ENCODE assay signal across 8 cellular contexts in genomic region chr17:49390548-49391324, GRCh38. TPM values are rescaled to one million over a fixed set of nuclear protein-coding genes. Genes with fewer than 3 reads are reported as not detected.
DNase-seq lines count a peak whose midpoint lies in the region; ATAC-seq and TF ChIP-seq lines count a peak whose summit lies in the region.

No MANE protein-coding gene starts in this region.

- intact Hi-C loops in breast epithelium (cut with DNase I; ENCODE audit: low total_unique reads) (no loop called here), MCF 10A (cut with micrococcal nuclease) (no loop called here), left ventricle myocardium superior (cut with micrococcal nuclease) (no loop called here)

- ATAC-seq in left ventricle myocardium superior (peak; percentile 53), HG03520 (IDR thresholded peaks at IDR 0.05; ENCODE audit: unreplicated experiment) (no peak), HG03457 (IDR thresholded peaks at IDR 0.05; ENCODE audit: unreplicated experiment) (no peak), HG03439 (IDR thresholded peaks at IDR 0.05; ENCODE audit: unreplicated experiment) (no peak)
- ATAC-seq in stimulated activated naive CD8-positive, alpha-beta T cell treated with anti-CD3 and anti-CD28 coated beads, Interleukin-15, amount 100 ng/mL, for 72 hours: peak; percentile 59

- CTCF ChIA-PET in MCF 10A (lab: Yijun Ruan, JAX): interaction anchor here (0.6 to 3.1 kb wide), 4 partner anchors 49 to 99 kb away, joined by 3 to 12 read pairs (median 3); no protein-coding TSS in a partner anchor

- POLR2A ChIA-PET in MCF 10A (lab: Yijun Ruan, JAX): interaction anchor here (0.6 to 1.2 kb wide), 3 partner anchors 30 to 77 kb away, joined by 3 to 5 read pairs (median 3); no protein-coding TSS in a partner anchor

- no peak for TF ChIP-seq POLR2A in breast epithelium (IDR thresholded peaks at IDR 0.05)

- DNase-seq in breast epithelium (ENCODE audit: low spot score in 2 of 2) (no peak), MCF 10A (ENCODE audit: unreplicated experiment) (no peak), left ventricle myocardium superior (peak; percentile 42)
- DNase-seq in T-helper 2 cell treated with Interferon-gamma antibody and Interleukin-4, amounts not matched to agents 5 μg/mL and 100 μg/mL, for 36 hours (ENCODE audit: low spot score): no peak
- DNase-seq in stimulated activated naive CD8-positive, alpha-beta T cell treated with anti-CD3 and anti-CD28 coated beads, Interleukin-15, amount 100 ng/mL, for 72 hours: peak in 1 of 2 donors; percentile 30

- no peaks in the 10 kb centered on the region for H3K9me3 Mint-ChIP-seq in MCF 10A (ENCODE audit: unreplicated experiment)
- no peaks in the 10 kb centered on the region for H3K9me3 Mint-ChIP-seq in T-helper 2 cell treated with Interferon-gamma antibody and Interleukin-4, amounts not matched to agents 5 μg/mL and 100 μg/mL, for 36 hours
- no peaks in the 10 kb centered on the region for H3K9me3 Mint-ChIP-seq in stimulated activated naive CD8-positive, alpha-beta T cell treated with anti-CD3 and anti-CD28 coated beads, Interleukin-15, amount 100 ng/mL, for 72 hours

- no peak for TF ChIP-seq CTCF in breast epithelium (IDR thresholded peaks at IDR 0.05)
- no peak for TF ChIP-seq CTCF in MCF 10A (IDR thresholded peaks at IDR 0.05; ENCODE audit: unreplicated experiment)

- BruUV-seq in MCF 10A (replicated peaks; lab: Mats Ljungman, UMichigan): no TSS peak

- peaks cover 5% of the 10 kb centered on the region for H3K4me1 Mint-ChIP-seq in MCF 10A (ENCODE audit: insufficient read depth, unreplicated experiment)
- peaks cover 53% of the 10 kb centered on the region for H3K4me1 Mint-ChIP-seq in T-helper 2 cell treated with Interferon-gamma antibody and Interleukin-4, amounts not matched to agents 5 μg/mL and 100 μg/mL, for 36 hours (ENCODE audit: low read depth)
- H3K4me1 Mint-ChIP-seq in stimulated activated naive CD8-positive, alpha-beta T cell treated with anti-CD3 and anti-CD28 coated beads, Interleukin-15, amount 100 ng/mL, for 72 hours: peaks cover 59% of the 10 kb centered on the region

- no peaks in the 10 kb centered on the region for H3K36me3 ChIP-seq in breast epithelium

- no peaks in the 10 kb centered on the region for H3K27me3 ChIP-seq in breast epithelium

- H3K9me3 ChIP-seq in breast epithelium: no peaks in the 10 kb centered on the region

- H3K4me3 Mint-ChIP-seq in MCF 10A (ENCODE audit: unreplicated experiment): no peak overlapping the region
- H3K4me3 Mint-ChIP-seq in T-helper 2 cell treated with Interferon-gamma antibody and Interleukin-4, amounts not matched to agents 5 μg/mL and 100 μg/mL, for 36 hours: peak overlapping the region; percentile 80
- H3K4me3 Mint-ChIP-seq in stimulated activated naive CD8-positive, alpha-beta T cell treated with anti-CD3 and anti-CD28 coated beads, Interleukin-15, amount 100 ng/mL, for 72 hours: peak overlapping the region; percentile 80 to 83

- peak overlapping the region in 2 of 3 donors; percentile 13 to 30 for H3K4me3 ChIP-seq in breast epithelium

- peak overlapping the region; percentile 89 to 93 for H3K27ac ChIP-seq in breast epithelium

- H3K36me3 Mint-ChIP-seq in MCF 10A (ENCODE audit: insufficient read depth, unreplicated experiment): no peaks in the 10 kb centered on the region
- peaks cover 5% of the 10 kb centered on the region for H3K36me3 Mint-ChIP-seq in T-helper 2 cell treated with Interferon-gamma antibody and Interleukin-4, amounts not matched to agents 5 μg/mL and 100 μg/mL, for 36 hours (ENCODE audit: low read depth)

- H3K27me3 Mint-ChIP-seq in MCF 10A (ENCODE audit: insufficient read depth, unreplicated experiment): no peaks in the 10 kb centered on the region
- H3K27me3 Mint-ChIP-seq in T-helper 2 cell treated with Interferon-gamma antibody and Interleukin-4, amounts not matched to agents 5 μg/mL and 100 μg/mL, for 36 hours (ENCODE audit: low read depth): peaks cover 5% of the 10 kb centered on the region
- H3K27me3 Mint-ChIP-seq in stimulated activated naive CD8-positive, alpha-beta T cell treated with anti-CD3 and anti-CD28 coated beads, Interleukin-15, amount 100 ng/mL, for 72 hours: no peaks in the 10 kb centered on the region

- no peak overlapping the region for H3K27ac Mint-ChIP-seq in MCF 10A (ENCODE audit: low read depth, unreplicated experiment)
- H3K27ac Mint-ChIP-seq in T-helper 2 cell treated with Interferon-gamma antibody and Interleukin-4, amounts not matched to agents 5 μg/mL and 100 μg/mL, for 36 hours: peak overlapping the region; percentile 87
- H3K27ac Mint-ChIP-seq in stimulated activated naive CD8-positive, alpha-beta T cell treated with anti-CD3 and anti-CD28 coated beads, Interleukin-15, amount 100 ng/mL, for 72 hours: peak overlapping the region; percentile 96 to 97

- H3K4me1 ChIP-seq in breast epithelium: peaks cover 4 to 23% of the 10 kb centered on the region in 2 donors

RNA-seq across cellular contexts. Expression of gene PHB1, which starts 23.9 kb away (rescaled TPM):
- 100 to 1,000 TPM; 100 to 110 (median 108) TPM for total RNA-seq in breast epithelium
- total RNA-seq in MCF 10A (2022): 122 and 134 TPM in 2 replicates
- 245 TPM for total RNA-seq in left ventricle myocardium superior

RNA-seq across cellular contexts. Expression of gene ZNF652, which starts 28.7 kb away (rescaled TPM):
- total RNA-seq in breast epithelium (100 to 1,000 TPM in 1 of 3 donors, 10 to 100 TPM in 2; 34.2 to 157 (median 72.4) TPM), MCF 10A (2022) (18.8 and 19.6 TPM in 2 replicates), left ventricle myocardium superior (19.2 TPM)

Comparison
In these comparisons a context has a peak if more than half of its experiments do, and no peak if none do; other contexts are left out.
1. ATAC-seq: peak in left ventricle myocardium superior (single experiment) and stimulated activated naive CD8-positive, alpha-beta T cell treated with anti-CD3 and anti-CD28 coated beads, Interleukin-15, amount 100 ng/mL, for 72 hours (single experiment); none in HG03520 (single experiment), HG03457 (single experiment) and HG03439 (single experiment).